ENCODE assay signal across 9 cellular contexts in genomic region chr15:51341366-51342248, GRCh38. TPM values are rescaled to one million over a fixed set of nuclear protein-coding genes. Genes with fewer than 3 reads are reported as not detected.
DNase-seq lines count a peak whose midpoint lies in the region; ATAC-seq lines count a peak whose summit lies in the region.
"Had no signal": no experiment of that assay in that cellular context is flagged by ENCODE, and none has a peak within 500 bp of the region (broad histone marks: within the 10 kb centered on the region; RNA-seq: fewer than 3 reads in every experiment).

Gene GLDN (plus strand): TSS chr15:51341655. CDS start chr15:51341685, 30 bp downstream.

- H3K27me3 ChIP-seq in HUES6 (ENCODE audit: control insufficient read depth, insufficient read depth, low read length) (peaks cover 74% of the 10 kb centered on the region), skeletal muscle tissue (ENCODE audit: control insufficient read depth in 3 of 3, insufficient read depth in 3 of 3, low read length in 3 of 3) (peaks cover 0 to 5% (median 4%) of the 10 kb centered on the region in 3 donors)

- H3K9ac ChIP-seq in HUES6 (ENCODE audit: low read length): peak within 1 kb of the TSS; percentile 51
- peak within 1 kb of the TSS in 2 of 3 donors; percentile 14 to 65 for H3K9ac ChIP-seq in skeletal muscle tissue (ENCODE audit: low read depth in 1 of 3, low read length in 3 of 3)

- peaks cover 36% of the 10 kb centered on the region for H3K27me3 Mint-ChIP-seq in stimulated activated naive CD8-positive, alpha-beta T cell treated with anti-CD3 and anti-CD28 coated beads, Interleukin-15, amount 100 ng/mL, for 72 hours

- no peak within 1 kb of the TSS for H3K27ac Mint-ChIP-seq in stimulated activated naive CD8-positive, alpha-beta T cell treated with anti-CD3 and anti-CD28 coated beads, Interleukin-15, amount 100 ng/mL, for 72 hours

- no peak for ATAC-seq in stimulated activated naive CD8-positive, alpha-beta T cell treated with anti-CD3 and anti-CD28 coated beads, Interleukin-15, amount 100 ng/mL, for 72 hours
- ATAC-seq in GM18520 (IDR thresholded peaks at IDR 0.05; ENCODE audit: unreplicated experiment): no peak

- H3K27ac ChIP-seq in HUES6 (ENCODE audit: low read depth, low read length) (no peak within 1 kb of the TSS), skeletal muscle tissue (ENCODE audit: low read depth, low read length) (no peak within 1 kb of the TSS)

- H3K4me1 ChIP-seq in HUES6 (ENCODE audit: control insufficient read depth, insufficient read depth, low read length) (peaks cover 8% of the 10 kb centered on the region; the same call in 1 of the 2 replicates), skeletal muscle tissue (ENCODE audit: control insufficient read depth in 3 of 3, insufficient read depth in 3 of 3, low read length in 3 of 3) (peaks cover 11 to 19% (median 13%) of the 10 kb centered on the region in 3 donors)

- DNase-seq in astrocyte of the hippocampus (ENCODE audit: low read depth, low spot score): peak; percentile 57
- peak; percentile 57 for DNase-seq in iPS-NIHi7 (ENCODE audit: extremely low spot score)
- DNase-seq in stimulated activated naive CD8-positive, alpha-beta T cell treated with anti-CD3 and anti-CD28 coated beads, Interleukin-15, amount 100 ng/mL, for 72 hours: no peak
- no peak for DNase-seq in HK-2 (ENCODE audit: unreplicated experiment)
- DNase-seq in stimulated activated CD4-positive, alpha-beta T cell treated with anti-CD3 and anti-CD28 coated beads, Interleukin-1b, Interleukin-23, amount 100 ng/mL, for 48 hours: no peak

- H3K9me3 Mint-ChIP-seq in stimulated activated naive CD8-positive, alpha-beta T cell treated with anti-CD3 and anti-CD28 coated beads, Interleukin-15, amount 100 ng/mL, for 72 hours: no peaks in the 10 kb centered on the region

- H3K4me3 ChIP-seq in HUES6 (ENCODE audit: low read depth, low read length) (peak within 1 kb of the TSS; percentile 61), skeletal muscle tissue (ENCODE audit: low read length in 3 of 3) (peak within 1 kb of the TSS; percentile 61 to 68 (median 68))

- H3K4me3 Mint-ChIP-seq in stimulated activated naive CD8-positive, alpha-beta T cell treated with anti-CD3 and anti-CD28 coated beads, Interleukin-15, amount 100 ng/mL, for 72 hours: no peak within 1 kb of the TSS

- no peaks in the 10 kb centered on the region for H3K4me1 Mint-ChIP-seq in stimulated activated naive CD8-positive, alpha-beta T cell treated with anti-CD3 and anti-CD28 coated beads, Interleukin-15, amount 100 ng/mL, for 72 hours

- H3K36me3 ChIP-seq in HUES6 (ENCODE audit: control insufficient read depth, insufficient read depth, low read length) (no peaks in the 10 kb centered on the region), skeletal muscle tissue (ENCODE audit: control insufficient read depth in 3 of 3, insufficient read depth in 3 of 3, low read length in 3 of 3) (no peaks in the 10 kb centered on the region)

- H3K9me3 ChIP-seq in HUES6 (ENCODE audit: control insufficient read depth, insufficient read depth, low read depth, low read length) (no peaks in the 10 kb centered on the region), skeletal muscle tissue (ENCODE audit: control insufficient read depth in 3 of 3, low read length in 3 of 3) (no peaks in the 10 kb centered on the region)

RNA-seq across cellular contexts. Expression of gene GLDN, which starts in this region (rescaled TPM):
- total RNA-seq in skeletal muscle tissue: 3.7 TPM
- total RNA-seq: pulmonary artery endothelial cell had no signal

Comparison
In these comparisons a context has a peak if more than half of its experiments do, and no peak if none do; other contexts are left out.
1. DNase-seq: peak in astrocyte of the hippocampus (single experiment) and iPS-NIHi7 (single experiment); none in stimulated activated naive CD8-positive, alpha-beta T cell treated with anti-CD3 and anti-CD28 coated beads, Interleukin-15, amount 100 ng/mL, for 72 hours (0 of 2), HK-2 (single experiment) and stimulated activated CD4-positive, alpha-beta T cell treated with anti-CD3 and anti-CD28 coated beads, Interleukin-1b, Interleukin-23, amount 100 ng/mL, for 48 hours (single experiment).